Comparison of ENCODE assay signal across 8 cellular contexts in genomic region chr17:81683208-81683583, GRCh38. TPM values are rescaled to one million over a fixed set of nuclear protein-coding genes. Genes with fewer than 3 reads are reported as not detected.
A peak's percentile ranks its signal among the peaks of the same experiment; 100 is the strongest.
DNase-seq lines count a peak whose midpoint lies in the region; ATAC-seq and TF ChIP-seq lines count a peak whose summit lies in the region.

No MANE protein-coding gene starts in this region.

- H3K4me1 ChIP-seq in left lung (peaks cover 14 to 34% of the 10 kb centered on the region in 2 donors), tibial artery (peaks cover 0 to 46% (median 31%) of the 10 kb centered on the region in 4 donors)

- peaks cover 27% of the 10 kb centered on the region for H3K36me3 Mint-ChIP-seq in activated CD4-positive, alpha-beta T cell treated with anti-CD3 and anti-CD28 coated beads, Interleukin-2, amount 10 ng/mL, durations not matched to agents 7 days and 5 days (ENCODE audit: low read depth)

- peak overlapping the region; percentile 86 for H3K4me3 Mint-ChIP-seq in activated CD4-positive, alpha-beta T cell treated with anti-CD3 and anti-CD28 coated beads, Interleukin-2, amount 10 ng/mL, durations not matched to agents 7 days and 5 days

- H3K27me3 ChIP-seq in left lung (no peaks in the 10 kb centered on the region), tibial artery (no peaks in the 10 kb centered on the region)

- H3K9me3 ChIP-seq in left lung (no peaks in the 10 kb centered on the region), tibial artery (no peaks in the 10 kb centered on the region)

- intact Hi-C loops in left lung (cut with DNase I) (no loop called here), tibial artery (cut with DNase I; ENCODE audit: low total_unique reads) (no loop called here)

- ATAC-seq in HG03439 (IDR thresholded peaks at IDR 0.05; ENCODE audit: unreplicated experiment) (peak; percentile 13), left lung (peak; percentile 24), GM21786 (IDR thresholded peaks at IDR 0.05; ENCODE audit: unreplicated experiment) (no peak)

- H3K9me3 Mint-ChIP-seq in activated CD4-positive, alpha-beta T cell treated with anti-CD3 and anti-CD28 coated beads, Interleukin-2, amount 10 ng/mL, durations not matched to agents 7 days and 5 days = no peaks in the 10 kb centered on the region

- CTCF ChIA-PET in activated CD4-positive, alpha-beta T cell treated with anti-CD3 and anti-CD28 coated beads, Interleukin-2, amount 10 ng/mL, durations not matched to agents 7 days and 5 days (lab: Charles Lee) = interaction anchor here (1.3 to 3.0 kb wide), 6 partner anchors 7 to 171 kb away, joined by 4 to 17 read pairs (median 8); partner anchors contain the start of genes CCDC137, MRPL12 and OXLD1

- H3K36me3 ChIP-seq in left lung = peaks cover 0 to 43% of the 10 kb centered on the region in 2 donors
- peaks cover 21 to 46% (median 31%) of the 10 kb centered on the region in 3 donors for H3K36me3 ChIP-seq in tibial artery

- H3K27ac Mint-ChIP-seq in activated CD4-positive, alpha-beta T cell treated with anti-CD3 and anti-CD28 coated beads, Interleukin-2, amount 10 ng/mL, durations not matched to agents 7 days and 5 days = peak overlapping the region; percentile 82

- DNase-seq in activated CD4-positive, alpha-beta T cell treated with anti-CD3 and anti-CD28 coated beads, Interleukin-2, amount 10 ng/mL, durations not matched to agents 7 days and 5 days = peak; percentile 16
- DNase-seq in activated CD4-positive, alpha-beta T cell treated with anti-CD3 and anti-CD28 coated beads for 1 hour = no peak
- DNase-seq in astrocyte of the cerebellum (ENCODE audit: low read depth) (no peak), left lung (no peak), tibial artery (no peak)
- no peak for DNase-seq in activated CD8-positive, alpha-beta memory T cell treated with anti-CD3 and anti-CD28 coated beads for 24 hours

- POLR2A ChIA-PET in activated CD4-positive, alpha-beta T cell treated with anti-CD3 and anti-CD28 coated beads, Interleukin-2, amount 10 ng/mL, durations not matched to agents 7 days and 5 days (lab: Charles Lee) = interaction anchor here (1.0 to 1.2 kb wide), 2 partner anchors 17 to 20 kb away, joined by 3 to 11 read pairs; partner anchors contain the start of genes CCDC137, MRPL12 and OXLD1

- H3K27me3 Mint-ChIP-seq in activated CD4-positive, alpha-beta T cell treated with anti-CD3 and anti-CD28 coated beads, Interleukin-2, amount 10 ng/mL, durations not matched to agents 7 days and 5 days = no peaks in the 10 kb centered on the region

- peaks cover 39% of the 10 kb centered on the region for H3K4me1 Mint-ChIP-seq in activated CD4-positive, alpha-beta T cell treated with anti-CD3 and anti-CD28 coated beads, Interleukin-2, amount 10 ng/mL, durations not matched to agents 7 days and 5 days

- in situ Hi-C loops in astrocyte of the cerebellum (cut with HindIII; ENCODE audit: low sequenced_read_pairs) = no loop called here

- H3K27ac ChIP-seq in left lung (peak overlapping the region; percentile 73 to 87), tibial artery (peak overlapping the region; percentile 83 to 85)

- H3K4me3 ChIP-seq in astrocyte of the cerebellum (ENCODE audit: low read depth, low read length) (peak overlapping the region; percentile 96), left lung (peak overlapping the region; percentile 93 to 100), tibial artery (peak overlapping the region; percentile 92 to 100)

- TF ChIP-seq CTCF in astrocyte of the cerebellum (IDR thresholded peaks at IDR 0.05; ENCODE audit: low read depth, low read length, missing control alignments) = no peak
- TF ChIP-seq CTCF in left lung (IDR thresholded peaks at IDR 0.05) = no peak
- TF ChIP-seq CTCF in tibial artery (IDR thresholded peaks at IDR 0.05) = no peak

RNA-seq across cellular contexts. Expression of gene ARL16, which starts 0.4 kb away (rescaled TPM):
- total RNA-seq in activated CD4-positive, alpha-beta T cell treated with anti-CD3 and anti-CD28 coated beads, Interleukin-2, amount 10 ng/mL, durations not matched to agents 7 days and 5 days = 10 to 100 TPM; 35.4 to 42.1 TPM
- 10 to 100 TPM; 22.5 to 27.0 TPM for total RNA-seq in left lung

RNA-seq across cellular contexts. Expression of gene HGS, which starts 0.6 kb away (rescaled TPM):
- 100 to 1,000 TPM; 121 to 128 TPM for total RNA-seq in activated CD4-positive, alpha-beta T cell treated with anti-CD3 and anti-CD28 coated beads, Interleukin-2, amount 10 ng/mL, durations not matched to agents 7 days and 5 days
- 100 to 1,000 TPM in 1 of 2 donors, 10 to 100 TPM in 1; 94.6 to 123 TPM for total RNA-seq in left lung

RNA-seq across cellular contexts. Expression of gene CCDC137, which starts 16.7 kb away (rescaled TPM):
- total RNA-seq in activated CD4-positive, alpha-beta T cell treated with anti-CD3 and anti-CD28 coated beads, Interleukin-2, amount 10 ng/mL, durations not matched to agents 7 days and 5 days = 10 to 100 TPM; 30.2 to 33.8 TPM
- total RNA-seq in left lung = 10 to 100 TPM; 15.4 to 19.9 TPM

RNA-seq across cellular contexts. Expression of gene OXLD1, which starts 16.8 kb away (rescaled TPM):
- total RNA-seq in activated CD4-positive, alpha-beta T cell treated with anti-CD3 and anti-CD28 coated beads, Interleukin-2, amount 10 ng/mL, durations not matched to agents 7 days and 5 days = 10 to 100 TPM; 43.6 to 49.9 TPM
- total RNA-seq in left lung = 10 to 100 TPM; 26.2 to 33.8 TPM

RNA-seq across cellular contexts. Expression of gene MRPL12, which starts 20.0 kb away (rescaled TPM):
- total RNA-seq in activated CD4-positive, alpha-beta T cell treated with anti-CD3 and anti-CD28 coated beads, Interleukin-2, amount 10 ng/mL, durations not matched to agents 7 days and 5 days = 10 to 100 TPM; 52.7 to 62.3 TPM
- total RNA-seq in left lung = 10 to 100 TPM; 45.0 to 72.2 TPM
